In the genomic region with DNA sequence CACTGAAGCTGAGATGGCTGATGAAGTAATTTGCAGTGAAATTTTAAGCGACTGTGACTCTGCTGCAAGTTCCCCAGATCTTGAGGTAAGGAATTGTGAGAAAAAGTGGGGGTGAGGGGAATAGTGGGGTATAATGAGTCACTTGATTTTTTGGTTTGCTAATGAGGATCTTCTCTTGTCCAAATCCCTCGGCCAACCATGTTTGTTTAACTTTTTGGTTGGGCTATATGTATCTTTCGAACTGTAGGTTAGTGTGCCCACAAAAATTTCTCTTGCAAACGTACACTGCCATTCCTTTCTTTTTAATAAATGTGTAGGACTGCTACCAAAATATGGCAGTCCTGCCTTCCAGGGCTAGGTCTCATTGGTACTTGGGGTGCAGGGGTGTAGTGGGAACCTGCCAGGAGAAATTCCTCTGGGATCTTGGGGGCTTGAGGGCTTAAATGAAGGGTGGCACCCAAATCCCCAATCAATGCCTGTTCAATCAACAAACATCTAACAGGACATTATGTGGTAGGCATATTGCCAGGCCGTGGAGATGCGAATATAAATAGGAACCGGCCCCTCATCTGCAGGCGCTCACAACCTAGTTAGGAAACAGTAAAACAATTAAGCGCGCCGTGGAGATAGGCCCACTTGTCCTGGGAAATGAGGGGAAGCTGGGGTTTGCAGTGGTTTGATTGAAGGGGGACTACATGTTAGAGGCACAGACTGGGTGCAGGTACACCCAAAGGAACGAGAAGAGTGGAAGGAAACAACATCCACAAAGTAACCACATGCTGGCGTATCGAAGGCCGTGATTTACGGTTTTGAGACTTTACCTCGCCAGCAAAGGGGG, we compare ENCODE assay signal across 8 cellular contexts. TPM values are rescaled to one million over a fixed set of nuclear protein-coding genes. Genes with fewer than 3 reads are reported as not detected.
DNase-seq lines count a peak whose midpoint lies in the region; ATAC-seq and TF ChIP-seq lines count a peak whose summit lies in the region.

No MANE protein-coding gene starts in this region.

- peaks cover 10% of the 10 kb centered on the region for H3K4me1 ChIP-seq in SJCRH30
- peaks cover 15 to 37% (median 16%) of the 10 kb centered on the region in 3 donors for H3K4me1 ChIP-seq in esophagus squamous epithelium
- peaks cover 15% of the 10 kb centered on the region for H3K4me1 ChIP-seq in psoas muscle

- peak overlapping the region; percentile 56 for H3K27ac ChIP-seq in SJCRH30
- H3K27ac ChIP-seq in esophagus squamous epithelium, result peak overlapping the region; percentile 94 to 100 (median 98)
- H3K27ac ChIP-seq in psoas muscle, result peak overlapping the region; percentile 97

- no peaks in the 10 kb centered on the region for H3K9me3 ChIP-seq in SJCRH30 (replicated peaks)
- H3K9me3 ChIP-seq in esophagus squamous epithelium, result no peaks in the 10 kb centered on the region
- no peaks in the 10 kb centered on the region for H3K9me3 ChIP-seq in psoas muscle

- WGBS in esophagus squamous epithelium, 2 donors, result 89 to 94% methylated on average over 17 of the region's 17 CpGs
- WGBS in psoas muscle, 3 donors, result 81 to 86% (median 82%) methylated on average over 17 of the region's 17 CpGs

- DNase-seq in GM12864 (ENCODE audit: low read depth) (no peak), SJCRH30 (no peak), esophagus squamous epithelium (lab: John Stamatoyannopoulos, UW) (no peak), psoas muscle (no peak), SIG-M5 (lab: John Stamatoyannopoulos, UW) (no peak), NCI-H510A (lab: John Stamatoyannopoulos, UW) (no peak)

- no peak for TF ChIP-seq CTCF in GM12864 (IDR thresholded peaks at IDR 0.05; ENCODE audit: low read depth, low read length, missing control alignments)
- TF ChIP-seq CTCF in esophagus squamous epithelium (IDR thresholded peaks at IDR 0.05), result no peak
- TF ChIP-seq CTCF in psoas muscle (IDR thresholded peaks at IDR 0.05), result no peak

- no peak for ATAC-seq in psoas muscle
- ATAC-seq in GM18520 (IDR thresholded peaks at IDR 0.05; ENCODE audit: unreplicated experiment), result no peak
- ATAC-seq in esophagus mucosa, result no peak

- peaks cover 31% of the 10 kb centered on the region for H3K36me3 ChIP-seq in SJCRH30
- peaks cover 0 to 45% (median 15%) of the 10 kb centered on the region in 3 donors for H3K36me3 ChIP-seq in esophagus squamous epithelium
- peaks cover 3 to 28% of the 10 kb centered on the region in 2 donors for H3K36me3 ChIP-seq in psoas muscle (ENCODE audit: insufficient read depth in 1 of 2, low read depth in 1 of 2)

- TF ChIP-seq POLR2A in esophagus squamous epithelium (IDR thresholded peaks at IDR 0.05), result no peak

- H3K27me3 ChIP-seq in SJCRH30 (no peaks in the 10 kb centered on the region), esophagus squamous epithelium (no peaks in the 10 kb centered on the region), psoas muscle (ENCODE audit: insufficient read depth in 3 of 3, low read length in 2 of 3) (no peaks in the 10 kb centered on the region)

- intact Hi-C loops in esophagus squamous epithelium (cut with DNase I) (no loop called here), psoas muscle (cut with DNase I) (loop anchor here in 1 of 2 donors (5.0 to 10.0 kb wide), 2 partner anchors 147 to 235 kb away; a partner anchor contains a TSS)

- peak overlapping the region; percentile 50 for H3K4me3 ChIP-seq in GM12864 (ENCODE audit: low read depth, low read length)
- peak overlapping the region; percentile 47 for H3K4me3 ChIP-seq in SJCRH30
- H3K4me3 ChIP-seq in esophagus squamous epithelium, result peak overlapping the region in 3 of 4 donors; percentile 40 to 95 (median 95)
- H3K4me3 ChIP-seq in psoas muscle, result peak overlapping the region; percentile 98

RNA-seq across cellular contexts. Expression of a gene that starts 1.3 kb away (rescaled TPM):
- total RNA-seq in SJCRH30 (2014; rRNA removed; shearing (Covaris generic)), result 129 and 141 TPM in 2 replicates
- 10 to 100 TPM; 28.2 to 63.8 (median 51.3) TPM for total RNA-seq in esophagus squamous epithelium
- total RNA-seq in psoas muscle, result 10 to 100 TPM; 65.2 to 84.0 (median 79.6) TPM
- polyA plus RNA-seq in psoas muscle, result 100 to 1,000 TPM in 2 of 3 donors, 10 to 100 TPM in 1; 73.6 to 104 (median 102) TPM
- total RNA-seq in esophagus mucosa, result 77.7 TPM

RNA-seq across cellular contexts. Expression of a gene that starts 13.3 kb away (rescaled TPM):
- total RNA-seq in SJCRH30 (2014; rRNA removed; shearing (Covaris generic)), result 19.0 and 22.3 TPM in 2 replicates
- total RNA-seq in esophagus squamous epithelium (10 to 100 TPM; 36.7 to 57.8 (median 47.4) TPM), psoas muscle (10 to 100 TPM; 17.8 to 30.2 (median 26.7) TPM), esophagus mucosa (29.1 TPM)
- polyA plus RNA-seq in psoas muscle, result 10 to 100 TPM; 12.1 to 23.8 (median 20.6) TPM

RNA-seq across cellular contexts. Expression of a gene that starts 17.3 kb away (rescaled TPM):
- 6.6 and 9.7 TPM in 2 replicates for total RNA-seq in SJCRH30 (2014; rRNA removed; shearing (Covaris generic))
- total RNA-seq in esophagus squamous epithelium (1 to 10 TPM; 1.7 to 7.1 (median 3.4) TPM), psoas muscle (10 to 100 TPM in 2 of 4 donors, 1 to 10 TPM in 2; 6.4 to 15.2 (median 9.5) TPM), esophagus mucosa (5.1 TPM)
- polyA plus RNA-seq in psoas muscle, result 10 to 100 TPM in 1 of 3 donors, 1 to 10 TPM in 2; 5.6 to 23.1 (median 9.9) TPM

RNA-seq across cellular contexts. Expression of a gene that starts 32.7 kb away (rescaled TPM):
- 2.7 and 2.8 TPM in 2 replicates for total RNA-seq in SJCRH30 (2014; rRNA removed; shearing (Covaris generic))
- 1 to 10 TPM in 3 of 4 donors, under 1 TPM in 1; 0.88 to 9.2 (median 3.3) TPM for total RNA-seq in esophagus squamous epithelium
- 1 to 10 TPM in 3 of 4 donors, under 1 TPM in 1; 0.95 to 6.3 (median 1.8) TPM for total RNA-seq in psoas muscle
- polyA plus RNA-seq in psoas muscle, result 1 to 10 TPM; 1.1 to 1.4 (median 1.2) TPM
- 2.0 TPM for total RNA-seq in esophagus mucosa

RNA-seq across cellular contexts. Expression of a gene that starts 34.0 kb away (rescaled TPM):
- total RNA-seq in SJCRH30 (2014; rRNA removed; shearing (Covaris generic)), result 10.4 and 11.2 TPM in 2 replicates
- 10 to 100 TPM in 1 of 4 donors, 1 to 10 TPM in 3; 7.9 to 10.6 (median 9.5) TPM for total RNA-seq in esophagus squamous epithelium
- 10 to 100 TPM in 2 of 4 donors, 1 to 10 TPM in 2; 6.3 to 13.4 (median 9.6) TPM for total RNA-seq in psoas muscle
- polyA plus RNA-seq in psoas muscle, result 1 to 10 TPM; 3.5 to 4.8 (median 4.5) TPM
- 9.6 TPM for total RNA-seq in esophagus mucosa

Comparison
In these comparisons a context has a peak if more than half of its experiments do, and no peak if none do; other contexts are left out.
1. H3K4me3 ChIP-seq: peak in every context shown above with its lines; median percentile 98 in psoas muscle; 95 in esophagus squamous epithelium; 50 in GM12864; 47 in SJCRH30.